Comparison of ENCODE assay signal across 10 cellular contexts in genomic region chr3:69784854-69785523, GRCh38. TPM values are rescaled to one million over a fixed set of nuclear protein-coding genes. Genes with fewer than 3 reads are reported as not detected.
A peak's percentile ranks its signal among the peaks of the same experiment; 100 is the strongest.
DNase-seq lines count a peak whose midpoint lies in the region; ATAC-seq, FAIRE-seq and TF ChIP-seq lines count a peak whose summit lies in the region.
"Had no signal": no experiment of that assay in that cellular context is flagged by ENCODE, and none has a peak within 500 bp of the region (broad histone marks: within the 10 kb centered on the region; RNA-seq: fewer than 3 reads in every experiment).

No MANE protein-coding gene starts in this region.

- H2BK15ac ChIP-seq in mesendoderm (replicated peaks; ENCODE audit: low read depth) = no peak overlapping the region

- no peak overlapping the region for H3K27ac ChIP-seq in K562 (ENCODE audit: extremely low read depth, low read depth, low read length)
- H3K27ac ChIP-seq in hepatocyte = peak overlapping the region; percentile 6
- H3K27ac ChIP-seq in subcutaneous abdominal adipose tissue (ENCODE audit: low read depth, low read length) = peak overlapping the region; percentile 24
- H3K27ac ChIP-seq in mesendoderm (ENCODE audit: low read depth, low read length) = no peak overlapping the region

- peak; percentile 42 for DNase-seq in HPDE6-E6E7 (ENCODE audit: extremely low spot score)
- peak in 2 of 4 experiments; percentile 34 to 57 for DNase-seq in K562 (ENCODE audit: extremely low read depth in 1 of 4, low spot score in 3 of 4)
- peak; percentile 67 for DNase-seq in hepatocyte (ENCODE audit: low spot score)
- no peak for DNase-seq in NCI-H1105 treated with DMSO at 0.1 percent for 48 hours (lab: John Stamatoyannopoulos, UW)
- DNase-seq in NCI-H446 (lab: John Stamatoyannopoulos, UW) = no peak
- no peak for DNase-seq in mesendoderm
- DNase-seq: naive B cell, SHP77 had no signal

- TF ChIP-seq CTCF in K562 (IDR thresholded peaks at IDR 0.05 in 2 of 3, conservative IDR thresholded peaks at IDR 0.05 in 1 of 3; ENCODE audit: insufficient read depth in 2 of 3, low read depth in 1 of 3, low read length in 3 of 3) = no peak
- no peak for TF ChIP-seq CTCF in hepatocyte (IDR thresholded peaks at IDR 0.05; ENCODE audit: poor library complexity)

- ATAC-seq in K562 (peak; percentile 80), GM21390 (IDR thresholded peaks at IDR 0.05; ENCODE audit: unreplicated experiment) (no peak)

- H2AFZ ChIP-seq in K562 (ENCODE audit: low read depth, low read length) (no peak overlapping the region), hepatocyte (no peak overlapping the region)

- in situ Hi-C loops in K562 (cut with MboI) = no loop called here

- H3K4ac ChIP-seq in mesendoderm (ENCODE audit: low read depth, low read length) = no peak overlapping the region

- H3K9me2 ChIP-seq in hepatocyte (replicated peaks; ENCODE audit: insufficient read depth) = no peaks in the 10 kb centered on the region

- peaks cover 8 to 41% of the 10 kb centered on the region in 2 experiments; a peak in 4 of 5 replicates for H3K4me1 ChIP-seq in K562 (replicated peaks in 1 of 2; ENCODE audit: control insufficient read depth in 2 of 2, insufficient read depth in 2 of 2, low read length in 2 of 2)
- peaks cover 30% of the 10 kb centered on the region for H3K4me1 ChIP-seq in hepatocyte (ENCODE audit: insufficient read depth)
- H3K4me1 ChIP-seq in subcutaneous abdominal adipose tissue (ENCODE audit: control insufficient read depth in 5 of 5, insufficient read depth in 5 of 5, low read length in 5 of 5) = peaks cover 4 to 34% (median 25%) of the 10 kb centered on the region in 5 donors
- H3K4me1 ChIP-seq in mesendoderm (ENCODE audit: control insufficient read depth, low read depth, low read length) = peaks cover 7% of the 10 kb centered on the region

- no peak overlapping the region for H3K18ac ChIP-seq in mesendoderm (ENCODE audit: low read length)

- peaks cover 3% of the 10 kb centered on the region; the same call in 1 of the 3 replicates for H3K36me3 ChIP-seq in K562 (ENCODE audit: control insufficient read depth, insufficient read depth, low read length)
- H3K36me3 ChIP-seq in hepatocyte (replicated peaks; ENCODE audit: insufficient read depth, low read depth) = no peaks in the 10 kb centered on the region
- no peaks in the 10 kb centered on the region for H3K36me3 ChIP-seq in subcutaneous abdominal adipose tissue (ENCODE audit: control insufficient read depth in 5 of 5, insufficient read depth in 5 of 5, low read length in 5 of 5)
- H3K36me3 ChIP-seq in mesendoderm (ENCODE audit: control insufficient read depth, insufficient read depth, low read length) = no peaks in the 10 kb centered on the region

- H3K79me2 ChIP-seq in K562 (ENCODE audit: control insufficient read depth, insufficient read depth, low read length) = peaks cover 75% of the 10 kb centered on the region
- no peaks in the 10 kb centered on the region for H3K79me2 ChIP-seq in hepatocyte
- no peaks in the 10 kb centered on the region for H3K79me2 ChIP-seq in mesendoderm (ENCODE audit: control insufficient read depth, insufficient read depth, low read length)

- TF ChIP-seq RAD21 in K562 (CRISPR knock-in tag; conservative IDR thresholded peaks at IDR 0.05 in 1 of 2, IDR thresholded peaks at IDR 0.05 in 1 of 2) = no peak

- intact Hi-C loops in K562 (cut with micrococcal nuclease) = no loop called here

- no peak overlapping the region for H2BK5ac ChIP-seq in mesendoderm (ENCODE audit: low read length)

- H3K9me3 ChIP-seq in K562 (replicated peaks; ENCODE audit: control insufficient read depth, insufficient read depth, low read depth, low read length) (no peaks in the 10 kb centered on the region), hepatocyte (ENCODE audit: low read depth) (no peaks in the 10 kb centered on the region), subcutaneous abdominal adipose tissue (ENCODE audit: control insufficient read depth in 5 of 5, low read length in 5 of 5) (no peaks in the 10 kb centered on the region)

- POLR2A ChIA-PET in K562 (lab: Yijun Ruan, JAX) = interaction anchor here (0.6 to 1.3 kb wide), 4 partner anchors 9 to 845 kb away, joined by 3 to 4 read pairs (median 3); no protein-coding TSS in a partner anchor

- H2AK5ac ChIP-seq in mesendoderm (ENCODE audit: low read length) = no peak overlapping the region

- no peak overlapping the region for H3K23ac ChIP-seq in mesendoderm (ENCODE audit: low read length)

- H3K4me3 ChIP-seq in K562 (no peak overlapping the region), hepatocyte (no peak overlapping the region), subcutaneous abdominal adipose tissue (ENCODE audit: low read depth in 1 of 5, low read length in 5 of 5) (peak overlapping the region in 1 of 5 donors; percentile 38), mesendoderm (ENCODE audit: low read length) (no peak overlapping the region)

- H2BK120ac ChIP-seq in mesendoderm (ENCODE audit: low read depth, low read length) = no peak overlapping the region

- no peaks in the 10 kb centered on the region for H3K27me3 ChIP-seq in K562 (ENCODE audit: control insufficient read depth in 2 of 2, insufficient read depth in 2 of 2, low read length in 2 of 2)
- H3K27me3 ChIP-seq in hepatocyte = no peaks in the 10 kb centered on the region
- no peaks in the 10 kb centered on the region for H3K27me3 ChIP-seq in subcutaneous abdominal adipose tissue (ENCODE audit: control insufficient read depth in 5 of 5, insufficient read depth in 4 of 5, low read length in 5 of 5)
- H3K27me3 ChIP-seq in mesendoderm (ENCODE audit: insufficient read depth, low read length, poor library complexity) = no peaks in the 10 kb centered on the region

- BruUV-seq in K562 (replicated peaks; lab: Mats Ljungman, UMichigan) = no TSS peak

- CTCF ChIA-PET in K562 (lab: Yijun Ruan, JAX; ENCODE audit: low intra/inter-chr PET ratio) = no interaction called here

- H3K79me1 ChIP-seq in mesendoderm (ENCODE audit: low read length) = no peaks in the 10 kb centered on the region

- peaks cover 3% of the 10 kb centered on the region for H3K9me1 ChIP-seq in K562 (ENCODE audit: control insufficient read depth, insufficient read depth, low read length)

- peak overlapping the region; percentile 53 for H3K4me2 ChIP-seq in K562 (ENCODE audit: insufficient read depth, low read length)
- peak overlapping the region; percentile 53 for H3K4me2 ChIP-seq in hepatocyte
- H3K4me2 ChIP-seq in mesendoderm (ENCODE audit: low read length) = no peak overlapping the region

- TF ChIP-seq EP300 in K562 (IDR thresholded peaks at IDR 0.05; ENCODE audit: low read length) = no peak

- no peak for FAIRE-seq in K562 (lab: Jason Lieb, UNC)

- H4K5ac ChIP-seq in mesendoderm (ENCODE audit: low read length) = no peak overlapping the region

- H4K20me1 ChIP-seq in K562 (replicated peaks; ENCODE audit: control insufficient read depth, insufficient read depth, low read length) (no peaks in the 10 kb centered on the region), hepatocyte (ENCODE audit: insufficient read depth, poor library complexity, severe bottlenecking) (no peaks in the 10 kb centered on the region)

- H3K9ac ChIP-seq in K562 (ENCODE audit: insufficient read depth in 1 of 2, low read depth in 2 of 2, low read length in 2 of 2) (peak overlapping the region; percentile 28 to 66; a peak in 3 of 4 replicates), subcutaneous abdominal adipose tissue (ENCODE audit: low read length in 5 of 5) (no peak overlapping the region), mesendoderm (ENCODE audit: low read length) (no peak overlapping the region)

- H4K8ac ChIP-seq in mesendoderm (ENCODE audit: low read depth, low read length) = no peak overlapping the region

- WGBS in K562 (ENCODE audit: insufficient coverage, low coverage, missing lambda C conversion rate) = 8% methylated on average over 7 of the region's 7 CpGs
- WGBS in hepatocyte (ENCODE audit: low lambda C conversion rate, missing lambda C conversion rate) = 28% methylated on average over 7 of the region's 7 CpGs
- no CpG with 5 or more reads among the region's 7 CpGs for WGBS in mesendoderm (ENCODE audit: extremely low coverage, insufficient coverage, low lambda C conversion rate)

- no peak overlapping the region for H3K56ac ChIP-seq in mesendoderm (ENCODE audit: low read length)

- no peak for TF ChIP-seq POLR2A in K562 (conservative IDR thresholded peaks at IDR 0.05)

RNA-seq across cellular contexts. Expression of gene MITF, which starts 45.7 kb away (rescaled TPM):
- total RNA-seq in K562 (2011; cell fraction: chromatin; rRNA removed; ENCODE audit: low replicate concordance) = 14.1 and 25.5 TPM in 2 replicates
- 10.0 and 11.2 TPM in 2 replicates for total RNA-seq in K562 (2011; cell fraction: nucleolus; rRNA removed)
- total RNA-seq in K562 (2011; cell fraction: nucleoplasm; rRNA removed) = 19.1 and 23.1 TPM in 2 replicates
- total RNA-seq in K562 (2014; rRNA removed) (11.5 and 17.6 TPM in 2 replicates), K562 (2014; rRNA removed; fragmentation: Illumina TruSeq; extraction: Trizol) (11.1 and 13.5 TPM in 2 replicates), K562 (2015; rRNA removed; fragmentation: Illumina TruSeq; extraction: Trizol) (13.4 and 14.2 TPM in 2 replicates), K562 (2021) (14.6 and 16.5 TPM in 2 replicates), hepatocyte (7.1 and 7.7 TPM in 2 replicates)
- polyA plus RNA-seq in K562 (2011; rRNA removed) (9.7 and 10.1 TPM in 2 replicates), K562 (2014; fragmentation: Illumina TruSeq; extraction: Trizol) (10.7 and 14.9 TPM in 2 replicates), K562 (2014; fragmentation: Nextera tagmentation; extraction: Ambion mirVana) (1 to 10 TPM; 5.6 to 9.0 TPM), K562 (2014; rRNA removed) (8.4 and 8.7 TPM in 2 replicates), hepatocyte (14.2 and 14.5 TPM in 2 replicates)
- polyA plus RNA-seq in K562 (2011; cell fraction: cytosol; rRNA removed) = 9.3 and 11.5 TPM in 2 replicates
- polyA plus RNA-seq in K562 (2011; cell fraction: nucleus; rRNA removed) = 11.0 and 11.4 TPM in 2 replicates
- 7.4 and 9.4 TPM in 2 replicates for polyA plus RNA-seq in K562 (2012)
- polyA minus RNA-seq in K562 (2011; rRNA and poly(A)+ RNA removed) = 32.4 and 33.9 TPM in 2 replicates
- 11.4 and 11.9 TPM in 2 replicates for polyA minus RNA-seq in K562 (2011; cell fraction: cytosol; rRNA and poly(A)+ RNA removed)
- 21.8 and 42.0 TPM in 2 replicates for polyA minus RNA-seq in K562 (2011; cell fraction: nucleus; rRNA and poly(A)+ RNA removed)
- polyA plus RNA-seq in mesendoderm (2013, experiment 1 of 2) = 1.1 TPM
- 1.1 TPM for polyA plus RNA-seq in mesendoderm (2013, experiment 2 of 2)

Comparison
In these comparisons a context has a peak if more than half of its experiments do, and no peak if none do; other contexts are left out.
1. DNase-seq: peak in HPDE6-E6E7 (single experiment) and hepatocyte (single experiment); none in NCI-H1105 treated with DMSO at 0.1 percent for 48 hours (single experiment), NCI-H446 (0 of 2) and mesendoderm (single experiment).
2. H3K27ac ChIP-seq: peak in hepatocyte (single experiment) and subcutaneous abdominal adipose tissue (single experiment); none in K562 (single experiment) and mesendoderm (single experiment).
3. H3K9ac ChIP-seq: peak in K562 (2 of 2); none in subcutaneous abdominal adipose tissue (0 of 5) and mesendoderm (single experiment).